In genomic region chr10:29110172-29110571, GRCh38 we compare ENCODE assay signal across 19 cellular contexts.
A peak's percentile ranks its signal among the peaks of the same experiment; 100 is the strongest.
DNase-seq lines count a peak whose midpoint lies in the region; ATAC-seq and TF ChIP-seq lines count a peak whose summit lies in the region.
"Had no signal": no experiment of that assay in that cellular context is flagged by ENCODE, and none has a peak within 500 bp of the region (broad histone marks: within the 10 kb centered on the region; RNA-seq: fewer than 3 reads in every experiment).

No MANE protein-coding gene starts in this region.

- WGBS in mesodermal cell (ENCODE audit: insufficient coverage in 2 of 2), 2 experiments, result 77 to 100% methylated on average over 1 to 2 of the region's 2 CpGs
- WGBS in trophoblast cell (ENCODE audit: extremely low coverage, insufficient coverage, insufficient read length), result no CpG with 5 or more reads among the region's 2 CpGs
- WGBS in upper lobe of left lung, 2 donors, result 78 to 80% methylated on average over 2 of the region's 2 CpGs

- TF ChIP-seq POLR2A in upper lobe of left lung (IDR thresholded peaks at IDR 0.05), result no peak

- H2BK12ac ChIP-seq in trophoblast cell (ENCODE audit: low read length), result peak overlapping the region; percentile 95

- peaks cover 11% of the 10 kb centered on the region for H3K79me2 ChIP-seq in trophoblast cell (ENCODE audit: control insufficient read depth, insufficient read depth, low read length, poor library complexity)

- peak overlapping the region; percentile 92 for H2BK120ac ChIP-seq in trophoblast cell (ENCODE audit: insufficient read depth, low read length, poor library complexity)

- H3K4me2 ChIP-seq in trophoblast cell (ENCODE audit: low read length), result no peak overlapping the region
- H3K4me2 ChIP-seq: BLaER1 had no signal

- H3K4ac ChIP-seq in trophoblast cell (ENCODE audit: low read depth, low read length), result peak overlapping the region; percentile 46

- no peaks in the 10 kb centered on the region for H3K27me3 ChIP-seq in cardiac muscle cell
- no peaks in the 10 kb centered on the region for H3K27me3 ChIP-seq in right atrium auricular region
- H3K27me3 ChIP-seq in trophoblast cell (ENCODE audit: insufficient read depth, low read length), result no peaks in the 10 kb centered on the region
- no peaks in the 10 kb centered on the region for H3K27me3 ChIP-seq in upper lobe of left lung
- H3K27me3 ChIP-seq: BLaER1 had no signal

- no peak for ATAC-seq in upper lobe of left lung (ENCODE audit: low FRiP score in 2 of 2)
- ATAC-seq: GM12878, HCT116 had no signal

- TF ChIP-seq CTCF in cardiac muscle cell (IDR thresholded peaks at IDR 0.05; ENCODE audit: low read depth, low read length) (no peak), right atrium auricular region (IDR thresholded peaks at IDR 0.05) (no peak), upper lobe of left lung (IDR thresholded peaks at IDR 0.05) (no peak)

- no peak for TF ChIP-seq EP300 in upper lobe of left lung (IDR thresholded peaks at IDR 0.05)

- H4K12ac ChIP-seq in trophoblast cell (ENCODE audit: low read depth, low read length), result no peak overlapping the region

- no peak overlapping the region for H2AFZ ChIP-seq in trophoblast cell (ENCODE audit: insufficient read depth, low read length, poor library complexity)

- peak overlapping the region; percentile 97 for H4K91ac ChIP-seq in trophoblast cell (ENCODE audit: low read depth, low read length)

- peak overlapping the region; percentile 87 for H2BK5ac ChIP-seq in trophoblast cell (ENCODE audit: low read depth, low read length, poor library complexity)

- peaks cover 89% of the 10 kb centered on the region for H3K4me1 ChIP-seq in cardiac muscle cell (ENCODE audit: low read depth)
- H3K4me1 ChIP-seq in right atrium auricular region, result peaks cover 0 to 5% of the 10 kb centered on the region in 2 donors
- H3K4me1 ChIP-seq in mesodermal cell (ENCODE audit: control insufficient read depth, insufficient read depth, low read length, poor library complexity, severe bottlenecking), result peaks cover 74% of the 10 kb centered on the region
- H3K4me1 ChIP-seq in trophoblast cell (ENCODE audit: control insufficient read depth in 1 of 2, insufficient read depth in 2 of 2, low read length in 2 of 2), result peaks cover 27 to 43% of the 10 kb centered on the region in 2 experiments
- no peaks in the 10 kb centered on the region for H3K4me1 ChIP-seq in upper lobe of left lung
- H3K4me1 ChIP-seq: BLaER1 had no signal

- H3K4me3 ChIP-seq in cardiac muscle cell, result no peak overlapping the region
- no peak overlapping the region for H3K4me3 ChIP-seq in right atrium auricular region
- H3K4me3 ChIP-seq in mesodermal cell (ENCODE audit: extremely low read depth, insufficient read depth, low read length, poor library complexity, severe bottlenecking), result no peak overlapping the region
- no peak overlapping the region for H3K4me3 ChIP-seq in trophoblast cell (ENCODE audit: low read depth, low read length)
- no peak overlapping the region for H3K4me3 ChIP-seq in upper lobe of left lung
- H3K4me3 ChIP-seq: BLaER1, GM12878 had no signal

- peak overlapping the region; percentile 22 for H3K18ac ChIP-seq in trophoblast cell (ENCODE audit: low read length)

- H3K36me3 ChIP-seq in cardiac muscle cell (no peaks in the 10 kb centered on the region), right atrium auricular region (no peaks in the 10 kb centered on the region), mesodermal cell (ENCODE audit: control insufficient read depth, insufficient read depth, low read length) (no peaks in the 10 kb centered on the region), trophoblast cell (ENCODE audit: control insufficient read depth in 1 of 2, insufficient read depth in 2 of 2, low read length in 2 of 2) (no peaks in the 10 kb centered on the region), upper lobe of left lung (no peaks in the 10 kb centered on the region)
- H3K36me3 ChIP-seq: BLaER1 had no signal

- no peak overlapping the region for H3K23ac ChIP-seq in trophoblast cell (ENCODE audit: low read length)

- DNase-seq in cardiac muscle cell (ENCODE audit: low read depth in 1 of 2, low spot score in 1 of 2) (no peak), right atrium auricular region (ENCODE audit: low spot score) (no peak), SW480 (ENCODE audit: low spot score) (peak; percentile 75), trophoblast cell (no peak), upper lobe of left lung (no peak), NCI-H2029 treated with DMSO at 0.1 percent for 48 hours (lab: John Stamatoyannopoulos, UW) (no peak), NCI-H524 (lab: John Stamatoyannopoulos, UW) (no peak)
- DNase-seq: Calu3; CD4-positive, alpha-beta memory T cell; DMS79 treated with DMSO at 0.1 percent for 48 hours; GOT3; H7; HFFc6 had no signal

- peak overlapping the region; percentile 63 for H3K14ac ChIP-seq in trophoblast cell (ENCODE audit: low read length)

- H3K27ac ChIP-seq in cardiac muscle cell (peak overlapping the region; percentile 83), right atrium auricular region (no peak overlapping the region), mesodermal cell (ENCODE audit: low read depth, low read length, severe bottlenecking) (peak overlapping the region; percentile 86), trophoblast cell (ENCODE audit: low read depth, low read length) (peak overlapping the region; percentile 83), upper lobe of left lung (no peak overlapping the region)
- H3K27ac ChIP-seq: 22Rv1, BLaER1, HL-60 had no signal

- H3K9me3 ChIP-seq in cardiac muscle cell (ENCODE audit: low read depth) (no peaks in the 10 kb centered on the region), right atrium auricular region (no peaks in the 10 kb centered on the region), mesodermal cell (ENCODE audit: control insufficient read depth, low read length) (no peaks in the 10 kb centered on the region), trophoblast cell (ENCODE audit: insufficient read depth, low read depth, low read length) (no peaks in the 10 kb centered on the region), upper lobe of left lung (no peaks in the 10 kb centered on the region)

- H4K8ac ChIP-seq in trophoblast cell (ENCODE audit: low read depth, low read length), result peak overlapping the region; percentile 46

- peaks cover 69% of the 10 kb centered on the region for H3K79me1 ChIP-seq in trophoblast cell (ENCODE audit: low read length)

- no peak overlapping the region for H3K9ac ChIP-seq in trophoblast cell (ENCODE audit: low read length)
- H3K9ac ChIP-seq: BLaER1 had no signal

- H2AK5ac ChIP-seq in trophoblast cell (ENCODE audit: low read length), result peak overlapping the region; percentile 65

Comparison
In these comparisons a context has a peak if more than half of its experiments do, and no peak if none do; other contexts are left out.
1. H3K27ac ChIP-seq: peak in cardiac muscle cell (single experiment), mesodermal cell (single experiment) and trophoblast cell (single experiment); none in right atrium auricular region (0 of 2) and upper lobe of left lung (0 of 4).